ENCODE assay signal across 16 cellular contexts in the genomic region with DNA sequence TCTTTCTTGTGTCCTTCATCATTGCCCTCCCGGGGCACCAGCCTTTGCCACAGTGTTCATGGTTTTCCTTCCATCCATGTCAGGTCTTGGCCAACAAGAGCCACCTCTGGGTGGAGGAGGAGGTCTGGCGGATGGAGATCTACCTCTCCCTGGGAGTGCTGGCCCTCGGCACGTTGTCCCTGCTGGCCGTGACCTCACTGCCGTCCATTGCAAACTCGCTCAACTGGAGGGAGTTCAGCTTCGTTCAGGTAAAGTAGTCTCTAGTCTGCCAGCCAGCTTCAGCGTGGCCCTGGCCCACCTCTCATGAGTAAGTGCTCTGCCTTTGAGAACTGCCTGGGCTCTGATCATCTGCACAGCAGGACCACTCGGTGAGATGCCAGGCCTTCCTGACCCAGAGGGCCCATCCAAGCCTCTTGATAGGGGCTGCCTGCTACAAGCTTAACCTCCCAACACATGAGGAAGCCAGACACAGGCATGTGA.
"Had no signal": no experiment of that assay in that cellular context is flagged by ENCODE, and none has a peak within 500 bp of the region (broad histone marks: within the 10 kb centered on the region; RNA-seq: fewer than 3 reads in every experiment).

No MANE protein-coding gene starts in this region.

- H3K36me3 ChIP-seq: cardiac muscle cell had no signal

- H3K9me3 Mint-ChIP-seq: activated CD8-positive, alpha-beta T cell treated with anti-CD3 and anti-CD28 coated beads for 36 hours; activated naive CD8-positive, alpha-beta T cell treated with anti-CD3 and anti-CD28 coated beads, Interleukin-2, amount 50 U/mL, for 24 hours; activated T-helper 1 cell treated with anti-CD3 and anti-CD28 coated beads, Interleukin-12 subunit alpha, Interleukin-12 subunit beta, Interleukin-2, Interleukin-4 antibody, amounts not matched to agents 30 ng/mL and 10 ng/mL and 1 ng/mL, durations not matched to agents 14 hours and 24 hours and 36 hours; neural crest cell; stimulated activated naive CD8-positive, alpha-beta T cell treated with anti-CD3 and anti-CD28 coated beads, Interleukin-15, amount 100 ng/mL, for 72 hours had no signal

- H3K27ac Mint-ChIP-seq: activated CD8-positive, alpha-beta T cell treated with anti-CD3 and anti-CD28 coated beads for 36 hours; activated naive CD8-positive, alpha-beta T cell treated with anti-CD3 and anti-CD28 coated beads, Interleukin-2, amount 50 U/mL, for 24 hours; activated T-helper 1 cell treated with anti-CD3 and anti-CD28 coated beads, Interleukin-12 subunit alpha, Interleukin-12 subunit beta, Interleukin-2, Interleukin-4 antibody, amounts not matched to agents 30 ng/mL and 10 ng/mL and 1 ng/mL, durations not matched to agents 14 hours and 24 hours and 36 hours; stimulated activated naive CD8-positive, alpha-beta T cell treated with anti-CD3 and anti-CD28 coated beads, Interleukin-15, amount 100 ng/mL, for 72 hours had no signal

- H3K9me3 ChIP-seq: ascending aorta, heart left ventricle, thoracic aorta had no signal

- H3K27me3 ChIP-seq: ascending aorta, cardiac muscle cell, heart left ventricle had no signal

- ATAC-seq: activated CD8-positive, alpha-beta T cell treated with anti-CD3 and anti-CD28 coated beads for 36 hours; activated naive CD8-positive, alpha-beta T cell treated with anti-CD3 and anti-CD28 coated beads, Interleukin-2, amount 50 U/mL, for 24 hours; heart left ventricle had no signal

- H3K4me3 Mint-ChIP-seq: activated CD8-positive, alpha-beta T cell treated with anti-CD3 and anti-CD28 coated beads for 36 hours; activated naive CD8-positive, alpha-beta T cell treated with anti-CD3 and anti-CD28 coated beads, Interleukin-2, amount 50 U/mL, for 24 hours; activated T-helper 1 cell treated with anti-CD3 and anti-CD28 coated beads, Interleukin-12 subunit alpha, Interleukin-12 subunit beta, Interleukin-2, Interleukin-4 antibody, amounts not matched to agents 30 ng/mL and 10 ng/mL and 1 ng/mL, durations not matched to agents 14 hours and 24 hours and 36 hours; neural crest cell; stimulated activated naive CD8-positive, alpha-beta T cell treated with anti-CD3 and anti-CD28 coated beads, Interleukin-15, amount 100 ng/mL, for 72 hours had no signal

- H3K4me3 ChIP-seq: ascending aorta, cardiac muscle cell, heart left ventricle, thoracic aorta had no signal

- H2AFZ ChIP-seq: parathyroid adenoma had no signal

- H3K9ac ChIP-seq: parathyroid adenoma had no signal

- H3K27me3 Mint-ChIP-seq: stimulated activated naive CD8-positive, alpha-beta T cell treated with anti-CD3 and anti-CD28 coated beads, Interleukin-15, amount 100 ng/mL, for 72 hours had no signal

- H3K4me1 Mint-ChIP-seq: activated naive CD8-positive, alpha-beta T cell treated with anti-CD3 and anti-CD28 coated beads, Interleukin-2, amount 50 U/mL, for 24 hours; stimulated activated naive CD8-positive, alpha-beta T cell treated with anti-CD3 and anti-CD28 coated beads, Interleukin-15, amount 100 ng/mL, for 72 hours had no signal

- DNase-seq: activated CD4-positive, alpha-beta T cell treated with anti-CD3 and anti-CD28 coated beads for 4 hours; activated CD8-positive, alpha-beta T cell treated with anti-CD3 and anti-CD28 coated beads for 36 hours; activated naive CD4-positive, alpha-beta T cell treated with Interleukin-2 at 50 U/mL for 16 hours; activated naive CD8-positive, alpha-beta T cell treated with anti-CD3 and anti-CD28 coated beads, Interleukin-2, amount 50 U/mL, for 24 hours; heart left ventricle; stimulated activated CD4-positive, alpha-beta T cell treated with anti-CD3 and anti-CD28 coated beads, Interleukin-15, amount 100 ng/mL, for 24 hours; stimulated activated CD4-positive, alpha-beta T cell treated with anti-CD3 and anti-CD28 coated beads, Interleukin-4, amount 100 ng/mL, for 24 hours; stimulated activated naive CD8-positive, alpha-beta T cell treated with anti-CD3 and anti-CD28 coated beads, Interleukin-15, amount 100 ng/mL, for 72 hours; T1000; WERI-Rb-1 had no signal

- H3K27ac ChIP-seq: ascending aorta, cardiac muscle cell, heart left ventricle, parathyroid adenoma, thoracic aorta had no signal
